Comparison of ENCODE assay signal across 1 cellular context in genomic region chr16:9661336-9661735, GRCh38.
TF ChIP-seq lines count a peak whose summit lies in the region.

No MANE protein-coding gene starts in this region.

TF ChIP-seq in GM23338, 12 proteins besides CTCF, POLR2A, EP300 and RAD21 (continued from another document):
- TF ChIP-seq ZNF462 (CRISPR knock-in tag; IDR thresholded peaks at IDR 0.05) (no peak), CREB1 (CRISPR knock-in tag; IDR thresholded peaks at IDR 0.05; ENCODE audit: low read depth) (no peak), ZNF331 (CRISPR knock-in tag; IDR thresholded peaks at IDR 0.05; ENCODE audit: low read depth) (no peak), EZH2 (IDR thresholded peaks at IDR 0.05; ENCODE audit: low read depth, unreplicated experiment) (no peak), EZH2phosphoT487 (IDR thresholded peaks at IDR 0.05; ENCODE audit: unreplicated experiment) (no peak), STAT1 (IDR thresholded peaks at IDR 0.05; ENCODE audit: unreplicated experiment) (no peak), ZNF114 (CRISPR knock-in tag; IDR thresholded peaks at IDR 0.05) (no peak), JUNB (IDR thresholded peaks at IDR 0.05; ENCODE audit: unreplicated experiment) (no peak), ETS1 (IDR thresholded peaks at IDR 0.05) (no peak), POLR2AphosphoS5 (IDR thresholded peaks at IDR 0.05; ENCODE audit: low read depth) (no peak)
